1 cellular context compared by ENCODE assay signal in genomic region chr16:4614571-4615388, GRCh38.
A peak's percentile ranks its signal among the peaks of the same experiment; 100 is the strongest.
TF ChIP-seq lines count a peak whose summit lies in the region.

Gene UBALD1 (minus strand): TSS chr16:4614888. CDS start chr16:4614797, 91 bp downstream.

TF ChIP-seq in GM12878, 131 proteins besides CTCF, POLR2A, EP300 and RAD21 (continued from another document and continues in another):
- TF ChIP-seq CUX1 (IDR thresholded peaks at IDR 0.05; ENCODE audit: insufficient replicate concordance, low read depth, low read length) (no peak), SUPT20H (IDR thresholded peaks at IDR 0.05; ENCODE audit: borderline replicate concordance, control insufficient read depth, low read depth, low read length) (no peak), ZBTB40 (IDR thresholded peaks at IDR 0.05; ENCODE audit: borderline replicate concordance) (no peak), NR2F1 (conservative IDR thresholded peaks at IDR 0.05) (peak; percentile 28; the same call in 1 of the 2 replicates), FOXM1 (IDR thresholded peaks at IDR 0.05; ENCODE audit: low read depth, low read length) (no peak), TBL1XR1 (IDR thresholded peaks at IDR 0.05; ENCODE audit: low read depth, low read length) (no peak), PML (IDR thresholded peaks at IDR 0.05; ENCODE audit: low read length) (peak; percentile 53; the same call in 1 of the 2 replicates), SMAD1 (IDR thresholded peaks at IDR 0.05; ENCODE audit: low read depth, partially characterized antibody) (no peak), NR2C2 (IDR thresholded peaks at IDR 0.05; ENCODE audit: borderline replicate concordance, control insufficient read depth, insufficient read length, low read depth) (no peak), IRF4 (IDR thresholded peaks at IDR 0.05; ENCODE audit: low read depth, low read length) (no peak), FOXK2 (IDR thresholded peaks at IDR 0.05) (no peak), JUND (IDR thresholded peaks at IDR 0.05; ENCODE audit: low read depth, low read length) (0 out of 2 replicates have a peak, but pooled peaks have one; percentile 26), NKRF (conservative IDR thresholded peaks at IDR 0.05) (peak; percentile 91), CHD1 (IDR thresholded peaks at IDR 0.05; ENCODE audit: low read depth, low read length) (no peak), CREM (IDR thresholded peaks at IDR 0.05; ENCODE audit: low read depth) (peak; percentile 78), ZNF24 (IDR thresholded peaks at IDR 0.05) (no peak), RCOR1 (conservative IDR thresholded peaks at IDR 0.05; ENCODE audit: low read depth, low read length) (no peak), MXI1 (IDR thresholded peaks at IDR 0.05; ENCODE audit: low read depth, low read length) (peak; percentile 81), CHD4 (IDR thresholded peaks at IDR 0.05) (no peak), SMC3 (IDR thresholded peaks at IDR 0.05; ENCODE audit: borderline replicate concordance, low read length) (no peak), NFXL1 (IDR thresholded peaks at IDR 0.05; ENCODE audit: borderline replicate concordance) (no peak), ESRRA (IDR thresholded peaks at IDR 0.05; ENCODE audit: low read length) (no peak), GATAD2B (conservative IDR thresholded peaks at IDR 0.05; ENCODE audit: low read depth) (no peak; the same call in none of the 2 replicates), WRNIP1 (IDR thresholded peaks at IDR 0.05; ENCODE audit: borderline replicate concordance, low read depth, low read length) (no peak), BCL11A (IDR thresholded peaks at IDR 0.05; ENCODE audit: low read depth, low read length) (no peak), YBX1 (IDR thresholded peaks at IDR 0.05) (no peak), IRF3 (IDR thresholded peaks at IDR 0.05) (peak; percentile 17; the same call in 1 of the 2 replicates), SMARCA5 (IDR thresholded peaks at IDR 0.05) (peak; percentile 35), MAX (IDR thresholded peaks at IDR 0.05; ENCODE audit: low read depth, low read length) (0 out of 2 replicates have a peak, but pooled peaks have one; percentile 46), RAD51 (IDR thresholded peaks at IDR 0.05) (no peak), RB1 (IDR thresholded peaks at IDR 0.05; ENCODE audit: borderline replicate concordance) (no peak), MTA3 (IDR thresholded peaks at IDR 0.05; ENCODE audit: borderline replicate concordance, low read length) (no peak), SREBF2 (IDR thresholded peaks at IDR 0.05; ENCODE audit: low read length) (no peak)
- TF ChIP-seq, protein P1, sequence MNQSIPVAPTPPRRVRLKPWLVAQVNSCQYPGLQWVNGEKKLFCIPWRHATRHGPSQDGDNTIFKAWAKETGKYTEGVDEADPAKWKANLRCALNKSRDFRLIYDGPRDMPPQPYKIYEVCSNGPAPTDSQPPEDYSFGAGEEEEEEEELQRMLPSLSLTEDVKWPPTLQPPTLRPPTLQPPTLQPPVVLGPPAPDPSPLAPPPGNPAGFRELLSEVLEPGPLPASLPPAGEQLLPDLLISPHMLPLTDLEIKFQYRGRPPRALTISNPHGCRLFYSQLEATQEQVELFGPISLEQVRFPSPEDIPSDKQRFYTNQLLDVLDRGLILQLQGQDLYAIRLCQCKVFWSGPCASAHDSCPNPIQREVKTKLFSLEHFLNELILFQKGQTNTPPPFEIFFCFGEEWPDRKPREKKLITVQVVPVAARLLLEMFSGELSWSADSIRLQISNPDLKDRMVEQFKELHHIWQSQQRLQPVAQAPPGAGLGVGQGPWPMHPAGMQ (IDR thresholded peaks at IDR 0.05; ENCODE audit: borderline replicate concordance): no peak
- TF ChIP-seq, protein P2, sequence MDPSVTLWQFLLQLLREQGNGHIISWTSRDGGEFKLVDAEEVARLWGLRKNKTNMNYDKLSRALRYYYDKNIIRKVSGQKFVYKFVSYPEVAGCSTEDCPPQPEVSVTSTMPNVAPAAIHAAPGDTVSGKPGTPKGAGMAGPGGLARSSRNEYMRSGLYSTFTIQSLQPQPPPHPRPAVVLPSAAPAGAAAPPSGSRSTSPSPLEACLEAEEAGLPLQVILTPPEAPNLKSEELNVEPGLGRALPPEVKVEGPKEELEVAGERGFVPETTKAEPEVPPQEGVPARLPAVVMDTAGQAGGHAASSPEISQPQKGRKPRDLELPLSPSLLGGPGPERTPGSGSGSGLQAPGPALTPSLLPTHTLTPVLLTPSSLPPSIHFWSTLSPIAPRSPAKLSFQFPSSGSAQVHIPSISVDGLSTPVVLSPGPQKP (IDR thresholded peaks at IDR 0.05; ENCODE audit: low read depth, low read length): no peak
- TF ChIP-seq, protein P3, sequence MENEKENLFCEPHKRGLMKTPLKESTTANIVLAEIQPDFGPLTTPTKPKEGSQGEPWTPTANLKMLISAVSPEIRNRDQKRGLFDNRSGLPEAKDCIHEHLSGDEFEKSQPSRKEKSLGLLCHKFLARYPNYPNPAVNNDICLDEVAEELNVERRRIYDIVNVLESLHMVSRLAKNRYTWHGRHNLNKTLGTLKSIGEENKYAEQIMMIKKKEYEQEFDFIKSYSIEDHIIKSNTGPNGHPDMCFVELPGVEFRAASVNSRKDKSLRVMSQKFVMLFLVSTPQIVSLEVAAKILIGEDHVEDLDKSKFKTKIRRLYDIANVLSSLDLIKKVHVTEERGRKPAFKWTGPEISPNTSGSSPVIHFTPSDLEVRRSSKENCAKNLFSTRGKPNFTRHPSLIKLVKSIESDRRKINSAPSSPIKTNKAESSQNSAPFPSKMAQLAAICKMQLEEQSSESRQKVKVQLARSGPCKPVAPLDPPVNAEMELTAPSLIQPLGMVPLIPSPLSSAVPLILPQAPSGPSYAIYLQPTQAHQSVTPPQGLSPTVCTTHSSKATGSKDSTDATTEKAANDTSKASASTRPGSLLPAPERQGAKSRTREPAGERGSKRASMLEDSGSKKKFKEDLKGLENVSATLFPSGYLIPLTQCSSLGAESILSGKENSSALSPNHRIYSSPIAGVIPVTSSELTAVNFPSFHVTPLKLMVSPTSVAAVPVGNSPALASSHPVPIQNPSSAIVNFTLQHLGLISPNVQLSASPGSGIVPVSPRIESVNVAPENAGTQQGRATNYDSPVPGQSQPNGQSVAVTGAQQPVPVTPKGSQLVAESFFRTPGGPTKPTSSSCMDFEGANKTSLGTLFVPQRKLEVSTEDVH (IDR thresholded peaks at IDR 0.05; ENCODE audit: low read depth, partially characterized antibody): no peak
- TF ChIP-seq, protein P4, sequence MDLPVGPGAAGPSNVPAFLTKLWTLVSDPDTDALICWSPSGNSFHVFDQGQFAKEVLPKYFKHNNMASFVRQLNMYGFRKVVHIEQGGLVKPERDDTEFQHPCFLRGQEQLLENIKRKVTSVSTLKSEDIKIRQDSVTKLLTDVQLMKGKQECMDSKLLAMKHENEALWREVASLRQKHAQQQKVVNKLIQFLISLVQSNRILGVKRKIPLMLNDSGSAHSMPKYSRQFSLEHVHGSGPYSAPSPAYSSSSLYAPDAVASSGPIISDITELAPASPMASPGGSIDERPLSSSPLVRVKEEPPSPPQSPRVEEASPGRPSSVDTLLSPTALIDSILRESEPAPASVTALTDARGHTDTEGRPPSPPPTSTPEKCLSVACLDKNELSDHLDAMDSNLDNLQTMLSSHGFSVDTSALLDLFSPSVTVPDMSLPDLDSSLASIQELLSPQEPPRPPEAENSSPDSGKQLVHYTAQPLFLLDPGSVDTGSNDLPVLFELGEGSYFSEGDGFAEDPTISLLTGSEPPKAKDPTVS (IDR thresholded peaks at IDR 0.05; ENCODE audit: low read depth, low read length): no peak
- TF ChIP-seq, protein P5, sequence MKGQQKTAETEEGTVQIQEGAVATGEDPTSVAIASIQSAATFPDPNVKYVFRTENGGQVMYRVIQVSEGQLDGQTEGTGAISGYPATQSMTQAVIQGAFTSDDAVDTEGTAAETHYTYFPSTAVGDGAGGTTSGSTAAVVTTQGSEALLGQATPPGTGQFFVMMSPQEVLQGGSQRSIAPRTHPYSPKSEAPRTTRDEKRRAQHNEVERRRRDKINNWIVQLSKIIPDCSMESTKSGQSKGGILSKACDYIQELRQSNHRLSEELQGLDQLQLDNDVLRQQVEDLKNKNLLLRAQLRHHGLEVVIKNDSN (IDR thresholded peaks at IDR 0.05; ENCODE audit: borderline replicate concordance, extremely low read length, insufficient read depth, low read depth, low read length): no peak
